25 cellular contexts compared by ENCODE assay signal in the genomic region with DNA sequence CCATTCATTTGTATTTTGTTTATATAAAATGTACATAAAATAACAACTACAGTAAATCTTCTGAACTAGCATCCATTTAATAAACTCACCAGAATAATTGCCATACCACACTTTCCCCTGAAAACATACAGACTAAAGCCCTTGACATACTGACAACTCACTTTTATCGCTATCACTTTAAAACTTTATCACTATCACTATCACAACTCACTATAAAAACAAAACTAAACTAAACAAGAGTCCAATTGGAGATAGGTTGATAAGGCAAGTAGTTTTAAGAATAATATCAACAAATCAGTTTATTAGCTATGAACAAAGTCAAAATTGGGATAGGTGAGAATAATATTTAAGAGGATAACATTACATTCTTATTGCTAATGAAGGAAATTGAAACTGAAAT.
"Had no signal": no experiment of that assay in that cellular context is flagged by ENCODE, and none has a peak within 500 bp of the region (broad histone marks: within the 10 kb centered on the region; RNA-seq: fewer than 3 reads in every experiment).

No MANE protein-coding gene starts in this region.

- FAIRE-seq: urothelium cell line had no signal

- H3K27ac Mint-ChIP-seq: stimulated activated effector memory CD8-positive, alpha-beta T cell treated with anti-CD3 and anti-CD28 coated beads, Interleukin-12 subunit alpha, Interleukin-12 subunit beta, amount 100 ng/mL, for 72 hours; stimulated activated memory B cell treated with anti-CD40 and anti-IgM and Interleukin-4, amounts not matched to agents 10 μg/mL and 1 μg/mL and 100 μg/mL, for 72 hours; stimulated activated naive B cell treated with anti-CD40 and anti-IgM and Interleukin-4, amounts not matched to agents 10 μg/mL and 1 μg/mL and 100 μg/mL, for 72 hours; stimulated activated naive CD8-positive, alpha-beta T cell treated with anti-CD3 and anti-CD28 coated beads, Interleukin-15, amount 100 ng/mL, for 72 hours; stimulated activated naive CD8-positive, alpha-beta T cell treated with anti-CD3 and anti-CD28 coated beads, Interleukin-15, Interleukin-2, amounts not matched to agents 100 ng/mL and 50 ng/mL, for 24 hours; type B pancreatic cell had no signal

- H3K9me3 Mint-ChIP-seq: stimulated activated naive CD8-positive, alpha-beta T cell treated with anti-CD3 and anti-CD28 coated beads, Interleukin-15, Interleukin-2, amounts not matched to agents 100 ng/mL and 50 ng/mL, for 24 hours had no signal

- H3K36me3 Mint-ChIP-seq: stimulated activated effector memory CD8-positive, alpha-beta T cell treated with anti-CD3 and anti-CD28 coated beads, Interleukin-12 subunit alpha, Interleukin-12 subunit beta, amount 100 ng/mL, for 72 hours; stimulated activated memory B cell treated with anti-CD40 and anti-IgM and Interleukin-4, amounts not matched to agents 10 μg/mL and 1 μg/mL and 100 μg/mL, for 72 hours; stimulated activated naive B cell treated with anti-CD40 and anti-IgM and Interleukin-4, amounts not matched to agents 10 μg/mL and 1 μg/mL and 100 μg/mL, for 72 hours; type B pancreatic cell had no signal

- DNase-seq: stimulated activated CD4-positive, alpha-beta T cell treated with anti-CD3 and anti-CD28 coated beads, Interleukin-2, amount 100 ng/mL, for 48 hours; stimulated activated CD4-positive, alpha-beta T cell treated with anti-CD3 and anti-CD28 coated beads, Interleukin-4, amount 100 ng/mL, for 1 hour; stimulated activated CD4-positive, alpha-beta T cell treated with anti-CD3 and anti-CD28 coated beads, Interleukin-4, amount 100 ng/mL, for 24 hours; stimulated activated CD4-positive, alpha-beta T cell treated with anti-CD3 and anti-CD28 coated beads, Interleukin-4, amount 100 ng/mL, for 4 hours; stimulated activated CD8-positive, alpha-beta memory T cell treated with anti-CD3 and anti-CD28 coated beads, Interleukin-4, amount 100 ng/mL, for 48 hours; stimulated activated naive B cell treated with anti-CD40 and anti-IgM and Interleukin-4, amounts not matched to agents 10 μg/mL and 1 μg/mL and 100 μg/mL, for 72 hours; stimulated activated naive CD4-positive, alpha-beta T cell; stimulated activated naive CD4-positive, alpha-beta T cell treated with Interleukin-2 at 50 U/mL for 16 hours; stimulated activated naive CD8-positive, alpha-beta T cell treated with anti-CD3 and anti-CD28 coated beads, Interleukin-15, amount 100 ng/mL, for 72 hours; stimulated activated naive CD8-positive, alpha-beta T cell treated with anti-CD3 and anti-CD28 coated beads, Interleukin-15, Interleukin-2, amounts not matched to agents 100 U/mL and 50 U/mL, for 24 hours; stomach; substantia nigra; testis; thyroid gland; tibial artery; transverse colon; trophoblast cell; upper lobe of left lung; upper lobe of right lung; uterus had no signal

- H3K4me3 Mint-ChIP-seq: stimulated activated effector memory CD8-positive, alpha-beta T cell treated with anti-CD3 and anti-CD28 coated beads, Interleukin-12 subunit alpha, Interleukin-12 subunit beta, amount 100 ng/mL, for 72 hours; stimulated activated memory B cell treated with anti-CD40 and anti-IgM and Interleukin-4, amounts not matched to agents 10 μg/mL and 1 μg/mL and 100 μg/mL, for 72 hours; stimulated activated naive B cell treated with anti-CD40 and anti-IgM and Interleukin-4, amounts not matched to agents 10 μg/mL and 1 μg/mL and 100 μg/mL, for 72 hours; stimulated activated naive CD8-positive, alpha-beta T cell treated with anti-CD3 and anti-CD28 coated beads, Interleukin-15, amount 100 ng/mL, for 72 hours; stimulated activated naive CD8-positive, alpha-beta T cell treated with anti-CD3 and anti-CD28 coated beads, Interleukin-15, Interleukin-2, amounts not matched to agents 100 ng/mL and 50 ng/mL, for 24 hours; type B pancreatic cell had no signal

- H3K27me3 Mint-ChIP-seq: stimulated activated memory B cell treated with anti-CD40 and anti-IgM and Interleukin-4, amounts not matched to agents 10 μg/mL and 1 μg/mL and 100 μg/mL, for 72 hours; stimulated activated naive B cell treated with anti-CD40 and anti-IgM and Interleukin-4, amounts not matched to agents 10 μg/mL and 1 μg/mL and 100 μg/mL, for 72 hours; stimulated activated naive CD8-positive, alpha-beta T cell treated with anti-CD3 and anti-CD28 coated beads, Interleukin-15, amount 100 ng/mL, for 72 hours; stimulated activated naive CD8-positive, alpha-beta T cell treated with anti-CD3 and anti-CD28 coated beads, Interleukin-15, Interleukin-2, amounts not matched to agents 100 ng/mL and 50 ng/mL, for 24 hours; type B pancreatic cell had no signal

- H3K4me1 Mint-ChIP-seq: stimulated activated effector memory CD8-positive, alpha-beta T cell treated with anti-CD3 and anti-CD28 coated beads, Interleukin-12 subunit alpha, Interleukin-12 subunit beta, amount 100 ng/mL, for 72 hours; stimulated activated memory B cell treated with anti-CD40 and anti-IgM and Interleukin-4, amounts not matched to agents 10 μg/mL and 1 μg/mL and 100 μg/mL, for 72 hours; stimulated activated naive B cell treated with anti-CD40 and anti-IgM and Interleukin-4, amounts not matched to agents 10 μg/mL and 1 μg/mL and 100 μg/mL, for 72 hours; stimulated activated naive CD8-positive, alpha-beta T cell treated with anti-CD3 and anti-CD28 coated beads, Interleukin-15, amount 100 ng/mL, for 72 hours had no signal
